ENCODE assay signal across 8 cellular contexts in genomic region chr19:49157445-49158224, GRCh38. TPM values are rescaled to one million over a fixed set of nuclear protein-coding genes. Genes with fewer than 3 reads are reported as not detected.
DNase-seq lines count a peak whose midpoint lies in the region; ATAC-seq and TF ChIP-seq lines count a peak whose summit lies in the region.

TRPM4 (plus strand) TSS chr19:49157792; CDS start chr19:49157867, 75 bp downstream.

- peaks cover 27% of the 10 kb centered on the region for H3K4me1 ChIP-seq in neuron (ENCODE audit: insufficient read depth, low read length)
- peaks cover 11 to 23% (median 14%) of the 10 kb centered on the region in 4 donors for H3K4me1 ChIP-seq in upper lobe of left lung

- 0 to 2% methylated on average over 27 to 31 of the region's 41 CpGs for WGBS in upper lobe of left lung, 2 donors

- no peaks in the 10 kb centered on the region for H3K36me3 Mint-ChIP-seq in activated naive CD8-positive, alpha-beta T cell treated with anti-CD3 and anti-CD28 coated beads for 36 hours

- H3K4me3 ChIP-seq in AG10803 (ENCODE audit: low read length) (peak within 1 kb of the TSS; percentile 95), neuron (ENCODE audit: low read length) (peak within 1 kb of the TSS; percentile 89), upper lobe of left lung (peak within 1 kb of the TSS; percentile 56 to 99 (median 81))

- TF ChIP-seq POLR2A in upper lobe of left lung (IDR thresholded peaks at IDR 0.05), result peak in 3 of 4 donors; percentile 55 to 83 (median 58)

- peak within 1 kb of the TSS; percentile 14 for H2AFZ ChIP-seq in neuron (ENCODE audit: low read depth, low read length)

- no peak for TF ChIP-seq CTCF in AG10803 (conservative IDR thresholded peaks at IDR 0.05; ENCODE audit: low read length)
- TF ChIP-seq CTCF in upper lobe of left lung (IDR thresholded peaks at IDR 0.05), result peak in 1 of 6 experiments; percentile 4

- H3K27ac ChIP-seq in upper lobe of left lung, result peak within 1 kb of the TSS; percentile 85 to 95 (median 90)

- peaks cover 81% of the 10 kb centered on the region for H3K27me3 Mint-ChIP-seq in activated naive CD8-positive, alpha-beta T cell treated with anti-CD3 and anti-CD28 coated beads for 36 hours

- no peaks in the 10 kb centered on the region for H3K9me3 Mint-ChIP-seq in activated naive CD8-positive, alpha-beta T cell treated with anti-CD3 and anti-CD28 coated beads for 36 hours

- TF ChIP-seq EP300 in upper lobe of left lung (IDR thresholded peaks at IDR 0.05), result no peak

- DNase-seq in AG10803 (ENCODE audit: low read depth), result peak; percentile 67
- peak; percentile 64 for DNase-seq in HT1080 (ENCODE audit: low read depth)
- DNase-seq in OCI-M1 (lab: John Stamatoyannopoulos, UW), result peak; percentile 94
- DNase-seq in activated naive CD8-positive, alpha-beta T cell treated with anti-CD3 and anti-CD28 coated beads for 36 hours, result peak; percentile 60
- DNase-seq in glomerular endothelial cell (ENCODE audit: extremely low read depth, low read depth, low spot score), result no peak
- DNase-seq in upper lobe of left lung, result peak; percentile 92 to 96

- peaks cover 4% of the 10 kb centered on the region for H3K4me1 Mint-ChIP-seq in activated naive CD8-positive, alpha-beta T cell treated with anti-CD3 and anti-CD28 coated beads for 36 hours

- H3K9me3 ChIP-seq in neuron (ENCODE audit: low read length) (peaks cover 5% of the 10 kb centered on the region), upper lobe of left lung (no peaks in the 10 kb centered on the region)

- ATAC-seq in upper lobe of left lung (ENCODE audit: low FRiP score in 2 of 2) (peak; percentile 95 to 97), GM18873 (IDR thresholded peaks at IDR 0.05; ENCODE audit: low FRiP score, unreplicated experiment) (no peak)

- H3K27ac Mint-ChIP-seq in activated naive CD8-positive, alpha-beta T cell treated with anti-CD3 and anti-CD28 coated beads for 36 hours, result no peak within 1 kb of the TSS

- peak within 1 kb of the TSS; percentile 46 for H3K4me3 Mint-ChIP-seq in activated naive CD8-positive, alpha-beta T cell treated with anti-CD3 and anti-CD28 coated beads for 36 hours

- H3K36me3 ChIP-seq in neuron (ENCODE audit: insufficient read depth, low read length) (peaks cover 12% of the 10 kb centered on the region), upper lobe of left lung (peaks cover 0 to 5% (median 0%) of the 10 kb centered on the region in 4 donors)

- H3K27me3 ChIP-seq in neuron (ENCODE audit: insufficient read depth, low read length), result no peaks in the 10 kb centered on the region
- no peaks in the 10 kb centered on the region for H3K27me3 ChIP-seq in upper lobe of left lung

RNA-seq across cellular contexts. Expression of gene TRPM4, which starts in this region (rescaled TPM):
- 7.5 and 8.6 TPM in 2 replicates for total RNA-seq in HT1080 (2014; rRNA removed; shearing (Covaris generic))
- 10.4 and 13.7 TPM in 2 replicates for polyA plus RNA-seq in HT1080 (2015; cell fraction: cytosol; rRNA removed)
- 75.4 and 84.5 TPM in 2 replicates for polyA plus RNA-seq in HT1080 (2015; cell fraction: nucleus; rRNA removed)
- not detected for total RNA-seq in activated naive CD8-positive, alpha-beta T cell treated with anti-CD3 and anti-CD28 coated beads for 36 hours
- total RNA-seq in glomerular endothelial cell (35.5 and 39.5 TPM in 2 replicates), upper lobe of left lung (100 to 1,000 TPM in 1 of 6 donors, 10 to 100 TPM in 5; 23.9 to 120 (median 49.3) TPM)

Comparison
In these comparisons a context has a peak if more than half of its experiments do, and no peak if none do; other contexts are left out.
1. Peak in DNase-seq in activated naive CD8-positive, alpha-beta T cell treated with anti-CD3 and anti-CD28 coated beads for 36 hours; RNA of the gene not detected or under 1 TPM.